In genomic region chr6:31935829-31936228, GRCh38 we compare ENCODE assay signal across 1 cellular context.
TF ChIP-seq lines count a peak whose summit lies in the region.

No MANE protein-coding gene starts in this region.

TF ChIP-seq in K562, 482 proteins besides CTCF, POLR2A, EP300 and RAD21 (continued from another document):
- TF ChIP-seq TFE3 (CRISPR knock-in tag; IDR thresholded peaks at IDR 0.05) (peak; percentile 84), HNRNPL (IDR thresholded peaks at IDR 0.05; ENCODE audit: low read depth, low read length) (no peak), MAFK (IDR thresholded peaks at IDR 0.05; ENCODE audit: low read length) (no peak), SIN3B (IDR thresholded peaks at IDR 0.05; ENCODE audit: low read depth) (no peak), VEZF1 (CRISPR knock-in tag; IDR thresholded peaks at IDR 0.05) (no peak), ZNF655 (CRISPR knock-in tag; IDR thresholded peaks at IDR 0.05) (no peak), CEBPZ (IDR thresholded peaks at IDR 0.05; ENCODE audit: borderline replicate concordance, low read depth, low read length) (no peak), USF2 (CRISPR knock-in tag; IDR thresholded peaks at IDR 0.05) (peak; percentile 53), GMEB1 (CRISPR knock-in tag; IDR thresholded peaks at IDR 0.05) (no peak), NCOA2 (IDR thresholded peaks at IDR 0.05; ENCODE audit: partially characterized antibody in 2 of 2) (no peak)
TF ChIP-seq in K562: peak in this region for 6.
